Comparison of ENCODE assay signal across 7 cellular contexts in genomic region chr3:42590989-42591756, GRCh38. TPM values are rescaled to one million over a fixed set of nuclear protein-coding genes. Genes with fewer than 3 reads are reported as not detected.
A peak's percentile ranks its signal among the peaks of the same experiment; 100 is the strongest.
DNase-seq lines count a peak whose midpoint lies in the region; ATAC-seq and TF ChIP-seq lines count a peak whose summit lies in the region.

No MANE protein-coding gene starts in this region.

- no CpG with 5 or more reads among the region's 44 CpGs for WGBS in H9 (ENCODE audit: extremely low coverage, insufficient read length, low lambda C conversion rate)
- WGBS in trophoblast cell (ENCODE audit: extremely low coverage, insufficient coverage, insufficient read length) = no CpG with 5 or more reads among the region's 44 CpGs

- H4K20me1 ChIP-seq in H9 (ENCODE audit: control insufficient read depth, insufficient read depth, insufficient read length) = no peaks in the 10 kb centered on the region

- no peak overlapping the region for H2BK120ac ChIP-seq in H9 (ENCODE audit: low read depth, low read length, poor library complexity, severe bottlenecking)
- peak overlapping the region; percentile 6 for H2BK120ac ChIP-seq in trophoblast cell (ENCODE audit: insufficient read depth, low read length, poor library complexity)

- H3K4me1 ChIP-seq in H9 (ENCODE audit: insufficient read depth, low read length) (no peaks in the 10 kb centered on the region; the same call in 1 of the 2 replicates), SJSA1 (replicated peaks) (peaks cover 11% of the 10 kb centered on the region), trophoblast cell (ENCODE audit: control insufficient read depth in 1 of 2, insufficient read depth in 2 of 2, low read length in 2 of 2) (peaks cover 11 to 12% of the 10 kb centered on the region in 2 experiments)

- peak overlapping the region; percentile 85 for H3K9ac ChIP-seq in H9 (ENCODE audit: extremely low read depth, insufficient read length, low read length)
- H3K9ac ChIP-seq in trophoblast cell (ENCODE audit: low read length) = peak overlapping the region; percentile 90

- no peak overlapping the region for H4K5ac ChIP-seq in H9 (ENCODE audit: insufficient read length, low read depth, low read length)

- H3K9me3 Mint-ChIP-seq in H9 = no peaks in the 10 kb centered on the region

- H3K79me2 ChIP-seq in H9 (ENCODE audit: insufficient read depth, low read length) (no peaks in the 10 kb centered on the region; the same call in 1 of the 2 replicates), trophoblast cell (ENCODE audit: control insufficient read depth, insufficient read depth, low read length, poor library complexity) (peaks cover 6% of the 10 kb centered on the region)

- TF ChIP-seq CTCF in H9 (conservative IDR thresholded peaks at IDR 0.05) = no peak

- H2AFZ ChIP-seq in H9 (ENCODE audit: low read length) (no peak overlapping the region), trophoblast cell (ENCODE audit: insufficient read depth, low read length, poor library complexity) (peak overlapping the region; percentile 11)

- H3K36me3 Mint-ChIP-seq in H9 (ENCODE audit: insufficient read depth in 1 of 3, low read depth in 3 of 3) = peaks cover 20 to 36% (median 28%) of the 10 kb centered on the region in 3 experiments

- no peak overlapping the region for H2BK12ac ChIP-seq in H9 (ENCODE audit: insufficient read length, low read depth, low read length)
- no peak overlapping the region for H2BK12ac ChIP-seq in trophoblast cell (ENCODE audit: low read length)

- DNase-seq in H9 = no peak
- DNase-seq in SJSA1 (ENCODE audit: low read depth in 1 of 2, low spot score in 2 of 2) = peak in 1 of 2 experiments; percentile 28
- peak in 1 of 2 donors; percentile 22 for DNase-seq in trophoblast cell
- DNase-seq in HUDEP-2 (lab: John Stamatoyannopoulos, UW; ENCODE audit: unreplicated experiment in 76 of 76) = no peak
- no peak for DNase-seq in MV-4-11 (lab: John Stamatoyannopoulos, UW)

- H3K4me3 ChIP-seq in SJSA1 (peak overlapping the region; percentile 42), trophoblast cell (ENCODE audit: low read depth, low read length) (peak overlapping the region; percentile 94)

- peaks cover 1% of the 10 kb centered on the region for H3K27me3 Mint-ChIP-seq in H9 (ENCODE audit: low read depth)

- H3K4me1 Mint-ChIP-seq in H9 = peaks cover 47 to 53% of the 10 kb centered on the region in 2 experiments

- H3K9me3 ChIP-seq in H9 (ENCODE audit: control insufficient read depth, low read depth, low read length) = no peaks in the 10 kb centered on the region
- no peaks in the 10 kb centered on the region for H3K9me3 ChIP-seq in SJSA1 (replicated peaks)
- no peaks in the 10 kb centered on the region for H3K9me3 ChIP-seq in trophoblast cell (ENCODE audit: insufficient read depth, low read depth, low read length)

- H4K8ac ChIP-seq in H9 (replicated peaks; ENCODE audit: insufficient read length, low read depth, low read length) (no peak overlapping the region), trophoblast cell (ENCODE audit: low read depth, low read length) (peak overlapping the region; percentile 67)

- H3K79me1 ChIP-seq in H9 (ENCODE audit: insufficient read depth, low read depth, low read length, poor library complexity, severe bottlenecking) (no peaks in the 10 kb centered on the region), trophoblast cell (ENCODE audit: low read length) (peaks cover 7% of the 10 kb centered on the region)

- H3K23me2 ChIP-seq in H9 (ENCODE audit: insufficient read length, low read depth, low read length, poor library complexity, severe bottlenecking) = peaks cover 6% of the 10 kb centered on the region

- H3K36me3 ChIP-seq in SJSA1 (peaks cover 37% of the 10 kb centered on the region), trophoblast cell (ENCODE audit: control insufficient read depth in 1 of 2, insufficient read depth in 2 of 2, low read length in 2 of 2) (peaks cover 0 to 5% of the 10 kb centered on the region in 2 experiments)

- H2AK5ac ChIP-seq in H9 (ENCODE audit: insufficient read length, low read length) (no peak overlapping the region), trophoblast cell (ENCODE audit: low read length) (peak overlapping the region; percentile 3)

- H3K27ac Mint-ChIP-seq in H9 = peak overlapping the region; percentile 91 to 98 (median 96)

- H3K14ac ChIP-seq in H9 (ENCODE audit: insufficient read depth, low read length) (peak overlapping the region; percentile 73), trophoblast cell (ENCODE audit: low read length) (peak overlapping the region; percentile 46)

- no peaks in the 10 kb centered on the region for H3K27me3 ChIP-seq in H9 (ENCODE audit: insufficient read depth, low read length)
- H3K27me3 ChIP-seq in SJSA1 (replicated peaks) = no peaks in the 10 kb centered on the region
- H3K27me3 ChIP-seq in trophoblast cell (ENCODE audit: insufficient read depth, low read length) = no peaks in the 10 kb centered on the region

- no peak overlapping the region for H2BK20ac ChIP-seq in H9 (ENCODE audit: low read depth, low read length, poor library complexity, severe bottlenecking)

- H2BK15ac ChIP-seq in H9 (ENCODE audit: low read depth, low read length) = no peak overlapping the region

- peak overlapping the region; percentile 46 for H3K18ac ChIP-seq in H9 (ENCODE audit: insufficient read length, low read depth, low read length)
- H3K18ac ChIP-seq in trophoblast cell (ENCODE audit: low read length) = peak overlapping the region; percentile 47

- H3K4me2 ChIP-seq in H9 (ENCODE audit: insufficient read depth, insufficient read length, low read length) (peak overlapping the region; percentile 60), trophoblast cell (ENCODE audit: low read length) (peak overlapping the region; percentile 64)

- no peak overlapping the region for H3K4ac ChIP-seq in H9 (ENCODE audit: low read depth, low read length)
- peak overlapping the region; percentile 81 for H3K4ac ChIP-seq in trophoblast cell (ENCODE audit: low read depth, low read length)

- H2BK5ac ChIP-seq in H9 (ENCODE audit: insufficient read length, low read length) (no peak overlapping the region), trophoblast cell (ENCODE audit: low read depth, low read length, poor library complexity) (no peak overlapping the region)

- no peak overlapping the region for H3T11ph ChIP-seq in H9 (ENCODE audit: low read length)

- H3K56ac ChIP-seq in H9 (ENCODE audit: insufficient read length, low read depth, low read length) = no peak overlapping the region

- no peak overlapping the region for H3K23ac ChIP-seq in H9 (ENCODE audit: insufficient read length, low read depth, low read length)
- no peak overlapping the region for H3K23ac ChIP-seq in trophoblast cell (ENCODE audit: low read length)

- H3K4me3 Mint-ChIP-seq in H9 = peak overlapping the region; percentile 92 to 93

- ATAC-seq in esophagus mucosa (peak; percentile 0), HG03135 (IDR thresholded peaks at IDR 0.05; ENCODE audit: unreplicated experiment) (no peak)

- H4K12ac ChIP-seq in trophoblast cell (ENCODE audit: low read depth, low read length) = no peak overlapping the region

- H3K27ac ChIP-seq in H9 (ENCODE audit: insufficient read length, low read depth, low read length) (no peak overlapping the region), SJSA1 (no peak overlapping the region), trophoblast cell (ENCODE audit: low read depth, low read length) (no peak overlapping the region)

- peak overlapping the region; percentile 87 for H4K91ac ChIP-seq in H9 (ENCODE audit: insufficient read length, low read depth, low read length)
- no peak overlapping the region for H4K91ac ChIP-seq in trophoblast cell (ENCODE audit: low read depth, low read length)

RNA-seq across cellular contexts. Expression of gene SS18L2, which starts 0.5 kb away (rescaled TPM):
- total RNA-seq in H9 (2021) = 92.1 and 97.8 TPM in 2 replicates
- 8.0 and 24.1 TPM in 2 replicates for total RNA-seq in SJSA1 (2014; rRNA removed; shearing (Covaris generic))
- 20.2 TPM for total RNA-seq in esophagus mucosa
- polyA plus RNA-seq in trophoblast cell (2013) = 38.8 and 38.9 TPM in 2 replicates

RNA-seq across cellular contexts. Expression of gene NKTR, which starts 9.3 kb away (rescaled TPM):
- total RNA-seq in H9 (2021) = 66.4 and 79.8 TPM in 2 replicates
- 14.5 and 33.7 TPM in 2 replicates for total RNA-seq in SJSA1 (2014; rRNA removed; shearing (Covaris generic))
- total RNA-seq in esophagus mucosa = 25.4 TPM
- 35.3 and 36.7 TPM in 2 replicates for polyA plus RNA-seq in trophoblast cell (2013)

RNA-seq across cellular contexts. Expression of gene SEC22C, which starts 9.4 kb away (rescaled TPM):
- total RNA-seq in H9 (2021) = 28.2 and 28.8 TPM in 2 replicates
- total RNA-seq in SJSA1 (2014; rRNA removed; shearing (Covaris generic)) = 66.1 and 78.7 TPM in 2 replicates
- total RNA-seq in esophagus mucosa = 17.4 TPM
- polyA plus RNA-seq in trophoblast cell (2013) = 16.7 and 18.1 TPM in 2 replicates
